In the genomic region with DNA sequence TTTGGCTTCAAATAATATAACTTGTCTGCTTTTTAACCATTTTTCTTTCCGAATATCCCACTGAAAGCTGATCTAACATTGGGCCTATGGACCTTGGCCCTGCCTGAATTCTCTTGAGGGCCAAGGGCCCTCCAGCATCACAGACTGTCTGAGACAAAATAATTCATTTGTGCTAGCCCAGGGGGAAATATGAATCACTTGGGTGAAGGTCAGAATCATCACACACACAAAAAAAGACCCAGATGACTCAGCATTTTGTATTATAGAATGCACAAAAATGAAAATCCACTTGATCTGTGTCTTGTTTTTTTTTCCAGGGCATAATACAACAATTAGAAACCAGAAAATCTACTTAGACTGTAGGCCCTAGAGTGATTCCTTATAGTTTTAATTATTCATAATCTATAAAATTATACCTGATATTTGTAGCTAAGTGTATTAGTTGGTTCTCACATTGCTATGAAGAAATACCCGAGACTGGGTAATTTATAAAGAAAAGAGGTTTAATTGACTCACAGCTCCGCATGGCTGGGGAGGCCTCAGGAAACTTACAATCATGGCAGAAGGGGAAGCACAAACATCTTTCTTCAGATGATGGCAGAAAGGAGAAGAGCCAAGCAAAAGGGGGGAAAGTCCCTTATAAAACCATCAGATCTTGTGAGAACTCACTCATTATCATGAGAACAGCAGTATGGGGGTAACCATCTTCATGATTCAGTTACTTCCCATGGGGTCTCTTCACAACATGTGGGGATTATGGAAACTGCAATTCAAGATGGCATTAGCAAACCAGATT, we compare ENCODE assay signal across 12 cellular contexts. TPM values are rescaled to one million over a fixed set of nuclear protein-coding genes. Genes with fewer than 3 reads are reported as not detected.
A peak's percentile ranks its signal among the peaks of the same experiment; 100 is the strongest.
DNase-seq lines count a peak whose midpoint lies in the region; ATAC-seq, FAIRE-seq and TF ChIP-seq lines count a peak whose summit lies in the region.
"Had no signal": no experiment of that assay in that cellular context is flagged by ENCODE, and none has a peak within 500 bp of the region (broad histone marks: within the 10 kb centered on the region; RNA-seq: fewer than 3 reads in every experiment).

No MANE protein-coding gene starts in this region.

- H3K36me3 ChIP-seq in SK-N-SH (replicated peaks in 1 of 2; ENCODE audit: control insufficient read depth in 1 of 2, insufficient read depth in 2 of 2, low read length in 1 of 2) (no peaks in the 10 kb centered on the region), testis (ENCODE audit: low read depth, missing control alignments) (no peaks in the 10 kb centered on the region)

- no peaks in the 10 kb centered on the region for H3K9me2 ChIP-seq in SK-N-SH

- H3K4me3 ChIP-seq in SK-N-SH (ENCODE audit: low read depth in 2 of 2, low read length in 1 of 2) (no peak overlapping the region), fibroblast of villous mesenchyme (ENCODE audit: low read depth, low read length) (no peak overlapping the region), testis (no peak overlapping the region)

- FAIRE-seq in urothelium cell line (lab: Jason Lieb, UNC) = no peak
- FAIRE-seq: GM19239 had no signal

- H3K9me3 ChIP-seq in SK-N-SH = no peaks in the 10 kb centered on the region
- H3K9me3 ChIP-seq in testis = no peaks in the 10 kb centered on the region

- no peak overlapping the region for H3K9ac ChIP-seq in SK-N-SH

- TF ChIP-seq POLR2A in testis (IDR thresholded peaks at IDR 0.05) = no peak

- H3K4me2 ChIP-seq in SK-N-SH = 0 out of 2 replicates have a peak overlapping the region, but pooled peaks have one; percentile 14

- no peak for ATAC-seq in HG03565 (IDR thresholded peaks at IDR 0.05; ENCODE audit: unreplicated experiment)

- CTCF ChIA-PET in SK-N-SH (lab: Yijun Ruan, JAX) = no interaction called here

- H3K79me2 ChIP-seq in SK-N-SH (ENCODE audit: insufficient read depth) = no peaks in the 10 kb centered on the region

- DNase-seq in stimulated activated CD4-positive, alpha-beta T cell treated with anti-CD3 and anti-CD28 coated beads, Interleukin-1b, Interleukin-23, amount 100 ng/mL, for 48 hours = peak; percentile 22
- no peak for DNase-seq in stimulated activated CD4-positive, alpha-beta T cell treated with anti-CD3 and anti-CD28 coated beads, Interleukin-4, amount 100 ng/mL, for 1 hour
- DNase-seq in SK-N-SH (no peak), fibroblast of villous mesenchyme (ENCODE audit: low read depth) (peak; percentile 58), urothelium cell line (ENCODE audit: low spot score) (peak; percentile 32), testis (no peak), NCI-H2029 treated with DMSO at 0.1 percent for 48 hours (lab: John Stamatoyannopoulos, UW) (no peak)
- DNase-seq: NCI-H1694 treated with DMSO at 0.1 percent for 48 hours, SHP77 treated with DMSO at 0.1 percent for 48 hours had no signal

- TF ChIP-seq RAD21 in SK-N-SH (IDR thresholded peaks at IDR 0.05; ENCODE audit: low read length) = no peak

- intact Hi-C loops in testis (cut with DNase I; ENCODE audit: low total_unique reads) = no loop called here

- 0 out of 4 replicates have a peak, but pooled peaks of 1 of the 2 experiments have one; percentile 37 for TF ChIP-seq EP300 in SK-N-SH (IDR thresholded peaks at IDR 0.05; ENCODE audit: borderline replicate concordance in 1 of 2, low read depth in 1 of 2, low read length in 1 of 2)

- H2AFZ ChIP-seq in SK-N-SH (ENCODE audit: low read depth) = peak overlapping the region; percentile 37; the same call in 1 of the 2 replicates

- POLR2A ChIA-PET in SK-N-SH (lab: Yijun Ruan, JAX) = no interaction called here

- TF ChIP-seq CTCF in SK-N-SH (IDR thresholded peaks at IDR 0.05) = no peak
- no peak for TF ChIP-seq CTCF in fibroblast of villous mesenchyme (IDR thresholded peaks at IDR 0.05; ENCODE audit: insufficient read depth, low read depth, low read length)
- TF ChIP-seq CTCF in testis (IDR thresholded peaks at IDR 0.05) = no peak

- H3K27me3 ChIP-seq in SK-N-SH (ENCODE audit: insufficient read depth) (no peaks in the 10 kb centered on the region), testis (no peaks in the 10 kb centered on the region)

- WGBS in SK-N-SH (ENCODE audit: low lambda C conversion rate) = 77% methylated on average over 3 of the region's 3 CpGs
- 71 to 92% methylated on average over 3 of the region's 3 CpGs for WGBS in testis, 2 donors

- peak overlapping the region in 1 of 2 experiments; percentile 66; a peak in 2 of 4 replicates for H3K27ac ChIP-seq in SK-N-SH (ENCODE audit: low read depth in 2 of 2, low read length in 1 of 2)
- H3K27ac ChIP-seq in testis = peak overlapping the region in 1 of 2 donors; percentile 38
- H3K27ac ChIP-seq: epithelial cell of prostate had no signal

- H3K4me1 ChIP-seq in SK-N-SH (ENCODE audit: control insufficient read depth in 1 of 2, insufficient read depth in 2 of 2, low read depth in 1 of 2, low read length in 1 of 2) = peaks cover under 1 to 21% of the 10 kb centered on the region in 2 experiments; a peak in 2 of 4 replicates
- H3K4me1 ChIP-seq in testis = peaks cover 4% of the 10 kb centered on the region

- H3F3A ChIP-seq in SK-N-SH (replicated peaks; ENCODE audit: insufficient read depth) = peaks cover 11% of the 10 kb centered on the region

- H4K20me1 ChIP-seq in SK-N-SH (ENCODE audit: insufficient read depth) = no peaks in the 10 kb centered on the region

TF ChIP-seq in SK-N-SH, 30 proteins besides CTCF, POLR2A, EP300 and RAD21:
- TF ChIP-seq NRF1 (IDR thresholded peaks at IDR 0.05; ENCODE audit: low read depth, low read length) (no peak), RFX5 (IDR thresholded peaks at IDR 0.05; ENCODE audit: low read length) (no peak), JUND (IDR thresholded peaks at IDR 0.05) (peak; percentile 44; the same call in 1 of the 2 replicates), RXRA (IDR thresholded peaks at IDR 0.05; ENCODE audit: borderline replicate concordance, low read depth) (no peak), TCF12 (IDR thresholded peaks at IDR 0.05) (0 out of 2 replicates have a peak, but pooled peaks have one; percentile 13), EZH2phosphoT487 (IDR thresholded peaks at IDR 0.05; ENCODE audit: borderline replicate concordance, low read depth) (no peak), NFIC (IDR thresholded peaks at IDR 0.05; ENCODE audit: borderline replicate concordance) (no peak), SIN3A (IDR thresholded peaks at IDR 0.05; ENCODE audit: borderline replicate concordance, low read depth, low read length) (no peak), FOSL2 (IDR thresholded peaks at IDR 0.05; ENCODE audit: borderline replicate concordance, low read depth) (peak; percentile 59; the same call in 1 of the 2 replicates)
- TF ChIP-seq, protein P1, sequence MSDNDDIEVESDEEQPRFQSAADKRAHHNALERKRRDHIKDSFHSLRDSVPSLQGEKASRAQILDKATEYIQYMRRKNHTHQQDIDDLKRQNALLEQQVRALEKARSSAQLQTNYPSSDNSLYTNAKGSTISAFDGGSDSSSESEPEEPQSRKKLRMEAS (IDR thresholded peaks at IDR 0.05; ENCODE audit: low read depth) = no peak
- TF ChIP-seq, protein P2, sequence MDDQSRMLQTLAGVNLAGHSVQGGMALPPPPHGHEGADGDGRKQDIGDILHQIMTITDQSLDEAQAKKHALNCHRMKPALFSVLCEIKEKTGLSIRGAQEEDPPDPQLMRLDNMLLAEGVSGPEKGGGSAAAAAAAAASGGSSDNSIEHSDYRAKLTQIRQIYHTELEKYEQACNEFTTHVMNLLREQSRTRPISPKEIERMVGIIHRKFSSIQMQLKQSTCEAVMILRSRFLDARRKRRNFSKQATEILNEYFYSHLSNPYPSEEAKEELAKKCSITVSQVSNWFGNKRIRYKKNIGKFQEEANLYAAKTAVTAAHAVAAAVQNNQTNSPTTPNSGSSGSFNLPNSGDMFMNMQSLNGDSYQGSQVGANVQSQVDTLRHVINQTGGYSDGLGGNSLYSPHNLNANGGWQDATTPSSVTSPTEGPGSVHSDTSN (IDR thresholded peaks at IDR 0.05) = peak; percentile 27; the same call in 1 of the 2 replicates
TF ChIP-seq in SK-N-SH: peak in this region for 4.

RNA-seq across cellular contexts. Expression of a gene that starts 15.6 kb away (rescaled TPM):
- polyA plus RNA-seq in SK-N-SH (2012; rRNA removed) (29.4 and 30.7 TPM in 2 replicates), testis (ENCODE audit: insufficient read depth, low read depth, low replicate concordance) (39.8 TPM)
- polyA plus RNA-seq in SK-N-SH (2012; cell fraction: cytosol; rRNA removed) = 36.5 and 45.4 TPM in 2 replicates
- 17.4 and 24.9 TPM in 2 replicates for polyA plus RNA-seq in SK-N-SH (2012; cell fraction: nucleus; rRNA removed)
- total RNA-seq in fibroblast of villous mesenchyme (62.8 and 84.2 TPM in 2 replicates), testis (100 to 1,000 TPM; 144 to 170 TPM)

Comparison
In these comparisons a context has a peak if more than half of its experiments do, and no peak if none do; other contexts are left out.
1. DNase-seq: peak in stimulated activated CD4-positive, alpha-beta T cell treated with anti-CD3 and anti-CD28 coated beads, Interleukin-1b, Interleukin-23, amount 100 ng/mL, for 48 hours (single experiment), fibroblast of villous mesenchyme (single experiment) and urothelium cell line (single experiment); none in stimulated activated CD4-positive, alpha-beta T cell treated with anti-CD3 and anti-CD28 coated beads, Interleukin-4, amount 100 ng/mL, for 1 hour (single experiment), SK-N-SH (single experiment), testis (single experiment) and NCI-H2029 treated with DMSO at 0.1 percent for 48 hours (single experiment).